In genomic region chr14:30270200-30271161, GRCh38 we compare ENCODE assay signal across 8 cellular contexts.
DNase-seq lines count a peak whose midpoint lies in the region; ATAC-seq and TF ChIP-seq lines count a peak whose summit lies in the region.

No MANE protein-coding gene starts in this region.

- H3K4me3 Mint-ChIP-seq in activated CD8-positive, alpha-beta T cell treated with anti-CD3 and anti-CD28 coated beads for 36 hours, result no peak overlapping the region

- H3K27me3 Mint-ChIP-seq in activated CD8-positive, alpha-beta T cell treated with anti-CD3 and anti-CD28 coated beads for 36 hours, result peaks cover 4% of the 10 kb centered on the region

- H3K9me3 Mint-ChIP-seq in activated CD8-positive, alpha-beta T cell treated with anti-CD3 and anti-CD28 coated beads for 36 hours, result no peaks in the 10 kb centered on the region

- H3K4me3 ChIP-seq in epithelial cell of esophagus (ENCODE audit: low read length), result peak overlapping the region; percentile 16
- no peak overlapping the region for H3K4me3 ChIP-seq in mucosa of descending colon

- no peaks in the 10 kb centered on the region for H3K36me3 ChIP-seq in mucosa of descending colon (ENCODE audit: low read depth)

- no peaks in the 10 kb centered on the region for H3K4me1 ChIP-seq in mucosa of descending colon (ENCODE audit: low read depth)

- peaks cover 5% of the 10 kb centered on the region for H3K4me1 Mint-ChIP-seq in activated CD8-positive, alpha-beta T cell treated with anti-CD3 and anti-CD28 coated beads for 36 hours (ENCODE audit: low read depth)

- intact Hi-C loops in activated CD8-positive, alpha-beta T cell treated with anti-CD3 and anti-CD28 coated beads for 36 hours (cut with micrococcal nuclease), result no loop called here
- intact Hi-C loops in mucosa of descending colon (cut with DNase I, micrococcal nuclease), result no loop called here

- no peak overlapping the region for H3K27ac Mint-ChIP-seq in activated CD8-positive, alpha-beta T cell treated with anti-CD3 and anti-CD28 coated beads for 36 hours

- CTCF ChIA-PET in activated CD8-positive, alpha-beta T cell treated with anti-CD3 and anti-CD28 coated beads for 36 hours (lab: Charles Lee), result interaction anchor here (0.6 to 3.0 kb wide), 26 partner anchors 9 to 223 kb away, joined by 3 to 37 read pairs (median 4); no protein-coding TSS in a partner anchor

- peak; percentile 83 for TF ChIP-seq CTCF in activated CD8-positive, alpha-beta T cell treated with anti-CD3 and anti-CD28 coated beads for 36 hours (IDR thresholded peaks at IDR 0.05)
- peak; percentile 99 for TF ChIP-seq CTCF in epithelial cell of esophagus (IDR thresholded peaks at IDR 0.05; ENCODE audit: insufficient read depth, low read depth, low read length, missing control alignments)
- peak; percentile 77 for TF ChIP-seq CTCF in mucosa of descending colon (IDR thresholded peaks at IDR 0.05)

- DNase-seq in COR-L47 (lab: John Stamatoyannopoulos, UW), result peak; percentile 87
- DNase-seq in NCI-H748 (lab: John Stamatoyannopoulos, UW; ENCODE audit: unreplicated experiment), result peak; percentile 99
- peak; percentile 75 for DNase-seq in activated CD8-positive, alpha-beta T cell treated with anti-CD3 and anti-CD28 coated beads for 36 hours
- DNase-seq in epithelial cell of esophagus (ENCODE audit: low read depth), result peak; percentile 82
- DNase-seq in mucosa of descending colon, result peak; percentile 64 to 83 (median 82)
- DNase-seq in stimulated activated CD8-positive, alpha-beta memory T cell treated with anti-CD3 and anti-CD28 coated beads, Interleukin-7, amount 100 ng/mL, for 48 hours (ENCODE audit: extremely low read depth in 1 of 2, low read depth in 1 of 2), result peak; percentile 10 to 47

- POLR2A ChIA-PET in activated CD8-positive, alpha-beta T cell treated with anti-CD3 and anti-CD28 coated beads for 36 hours (lab: Charles Lee), result no interaction called here

- no peaks in the 10 kb centered on the region for H3K9me3 ChIP-seq in mucosa of descending colon

- no peaks in the 10 kb centered on the region for H3K36me3 Mint-ChIP-seq in activated CD8-positive, alpha-beta T cell treated with anti-CD3 and anti-CD28 coated beads for 36 hours (ENCODE audit: low read depth)

- peak; percentile 98 for ATAC-seq in GM19468 (IDR thresholded peaks at IDR 0.05; ENCODE audit: extremely low read depth, unreplicated experiment)
- peak; percentile 97 for ATAC-seq in HG03571 (IDR thresholded peaks at IDR 0.05; ENCODE audit: unreplicated experiment)
- peak; percentile 94 for ATAC-seq in activated CD8-positive, alpha-beta T cell treated with anti-CD3 and anti-CD28 coated beads for 36 hours
- ATAC-seq in mucosa of descending colon, result peak; percentile 97

Comparison
In these comparisons a context has a peak if more than half of its experiments do, and no peak if none do; other contexts are left out.
1. DNase-seq: peak in every context shown above with its lines; median percentile 99 in NCI-H748; 87 in COR-L47; 82 in epithelial cell of esophagus; 82 in mucosa of descending colon; 75 in activated CD8-positive, alpha-beta T cell treated with anti-CD3 and anti-CD28 coated beads for 36 hours; 28 in stimulated activated CD8-positive, alpha-beta memory T cell treated with anti-CD3 and anti-CD28 coated beads, Interleukin-7, amount 100 ng/mL, for 48 hours.